Comparison of ENCODE assay signal across 8 cellular contexts in genomic region chr7:29102554-29103151, GRCh38. TPM values are rescaled to one million over a fixed set of nuclear protein-coding genes. Genes with fewer than 3 reads are reported as not detected.
DNase-seq lines count a peak whose midpoint lies in the region; ATAC-seq and TF ChIP-seq lines count a peak whose summit lies in the region.

No MANE protein-coding gene starts in this region.

- H3K4me3 ChIP-seq in SJSA1 (no peak overlapping the region), right lobe of liver (no peak overlapping the region), testis (no peak overlapping the region)

- peak; percentile 50 to 64 (median 58) for TF ChIP-seq CTCF in right lobe of liver (IDR thresholded peaks at IDR 0.05)
- TF ChIP-seq CTCF in testis (IDR thresholded peaks at IDR 0.05), result peak; percentile 45 to 64 (median 54)

- H3K27ac ChIP-seq in SJSA1 (no peak overlapping the region), right lobe of liver (no peak overlapping the region), testis (no peak overlapping the region)

- H3K4me1 ChIP-seq in SJSA1 (replicated peaks) (no peaks in the 10 kb centered on the region), right lobe of liver (peaks cover 0 to 23% (median 10%) of the 10 kb centered on the region in 4 donors), testis (no peaks in the 10 kb centered on the region)

- H3K27me3 ChIP-seq in SJSA1 (replicated peaks), result no peaks in the 10 kb centered on the region; the same call in 1 of the 2 replicates
- no peaks in the 10 kb centered on the region for H3K27me3 ChIP-seq in right lobe of liver
- no peaks in the 10 kb centered on the region for H3K27me3 ChIP-seq in testis

- no peak for TF ChIP-seq POLR2A in right lobe of liver (IDR thresholded peaks at IDR 0.05)
- no peak for TF ChIP-seq POLR2A in testis (IDR thresholded peaks at IDR 0.05)

- 12% methylated on average over 7 of the region's 7 CpGs for WGBS in right lobe of liver (ENCODE audit: insufficient coverage, low coverage, low lambda C conversion rate, missing lambda C conversion rate)
- 20 to 43% methylated on average over 7 of the region's 7 CpGs for WGBS in testis, 2 donors

- peak; percentile 23 for DNase-seq in NCI-H2196 (lab: John Stamatoyannopoulos, UW; ENCODE audit: unreplicated experiment)
- no peak for DNase-seq in NCI-H2196 treated with DMSO at 0.1 percent for 48 hours (lab: John Stamatoyannopoulos, UW; ENCODE audit: unreplicated experiment)
- peak; percentile 61 to 66 for DNase-seq in Kasumi-1 (lab: John Stamatoyannopoulos, UW)
- peak; percentile 52 to 67 for DNase-seq in SJSA1 (ENCODE audit: low read depth in 1 of 2, low spot score in 2 of 2)
- DNase-seq in dermis microvascular lymphatic vessel endothelial cell (ENCODE audit: low read depth in 2 of 2), result peak; percentile 55 to 75
- DNase-seq in right lobe of liver, result peak; percentile 54 to 61 (median 56)
- DNase-seq in testis, result peak; percentile 64

- ATAC-seq in right lobe of liver, result peak; percentile 38 to 67 (median 52)
- ATAC-seq in HG02678 (IDR thresholded peaks at IDR 0.05; ENCODE audit: unreplicated experiment), result no peak

- H3K36me3 ChIP-seq in SJSA1, result no peaks in the 10 kb centered on the region
- H3K36me3 ChIP-seq in right lobe of liver, result no peaks in the 10 kb centered on the region
- H3K36me3 ChIP-seq in testis (ENCODE audit: low read depth, missing control alignments), result no peaks in the 10 kb centered on the region

- H3K9me3 ChIP-seq in SJSA1 (replicated peaks) (no peaks in the 10 kb centered on the region), right lobe of liver (no peaks in the 10 kb centered on the region), testis (no peaks in the 10 kb centered on the region)

- intact Hi-C loops in right lobe of liver (cut with DNase I), result loop anchor here in 1 of 2 donors (10.0 kb wide), 1 partner anchor 178 kb away; no protein-coding TSS in a partner anchor
- intact Hi-C loops in testis (cut with DNase I; ENCODE audit: low total_unique reads), result no loop called here

RNA-seq across cellular contexts. Expression of gene CPVL, which starts 43.7 kb away (rescaled TPM):
- 1.6 and 2.7 TPM in 2 replicates for total RNA-seq in SJSA1 (2014; rRNA removed; shearing (Covaris generic))
- total RNA-seq in dermis microvascular lymphatic vessel endothelial cell (0.25 and 0.51 TPM in 2 replicates), right lobe of liver (10 to 100 TPM in 2 of 6 experiments, 1 to 10 TPM in 4; 6.2 to 23.4 (median 8.8) TPM), testis (10 to 100 TPM; 26.6 to 51.1 TPM)
- polyA plus RNA-seq in testis (ENCODE audit: insufficient read depth, low read depth, low replicate concordance), result 55.1 TPM
